Comparison of ENCODE assay signal across 8 cellular contexts in genomic region chr3:65751123-65751700, GRCh38.
DNase-seq lines count a peak whose midpoint lies in the region; ATAC-seq and TF ChIP-seq lines count a peak whose summit lies in the region.

No MANE protein-coding gene starts in this region.

- H3K4me1 ChIP-seq in Karpas-422 (ENCODE audit: low read length), result no peaks in the 10 kb centered on the region
- no peaks in the 10 kb centered on the region for H3K4me1 ChIP-seq in upper lobe of right lung

- no peaks in the 10 kb centered on the region for H3K4me1 Mint-ChIP-seq in activated naive CD4-positive, alpha-beta T cell treated with anti-CD3 and anti-CD28 coated beads for 36 hours (ENCODE audit: low read depth)

- no peak overlapping the region for H3K9ac ChIP-seq in Karpas-422 (ENCODE audit: low read length)

- no peaks in the 10 kb centered on the region for H3K36me3 Mint-ChIP-seq in activated naive CD4-positive, alpha-beta T cell treated with anti-CD3 and anti-CD28 coated beads for 36 hours (ENCODE audit: low read depth)

- no peaks in the 10 kb centered on the region for H3K79me2 ChIP-seq in Karpas-422 (ENCODE audit: low read length)

- no peaks in the 10 kb centered on the region for H3K9me3 ChIP-seq in Karpas-422 (ENCODE audit: low read length)
- H3K9me3 ChIP-seq in upper lobe of right lung, result no peaks in the 10 kb centered on the region

- peak; percentile 83 for TF ChIP-seq CTCF in brain microvascular endothelial cell (IDR thresholded peaks at IDR 0.05; ENCODE audit: low read depth, low read length, missing control alignments)
- peak; percentile 66 for TF ChIP-seq CTCF in kidney epithelial cell (IDR thresholded peaks at IDR 0.05; ENCODE audit: insufficient read depth, low read length, poor library complexity, severe bottlenecking)
- peak; percentile 62 for TF ChIP-seq CTCF in upper lobe of right lung (IDR thresholded peaks at IDR 0.05)

- no peaks in the 10 kb centered on the region for H3K9me2 ChIP-seq in Karpas-422 (replicated peaks; ENCODE audit: insufficient read depth, low read length)

- H3K4me3 ChIP-seq in Karpas-422 (ENCODE audit: low read length) (no peak overlapping the region), brain microvascular endothelial cell (ENCODE audit: low read depth, low read length) (no peak overlapping the region), kidney epithelial cell (ENCODE audit: low read depth, low read length) (no peak overlapping the region), upper lobe of right lung (no peak overlapping the region)

- no peak overlapping the region for H3K4me3 Mint-ChIP-seq in activated naive CD4-positive, alpha-beta T cell treated with anti-CD3 and anti-CD28 coated beads for 36 hours

- in situ Hi-C loops in brain microvascular endothelial cell (cut with HindIII; ENCODE audit: low pct_ligation_motif_present, low sequenced_read_pairs), result no loop called here

- H2AFZ ChIP-seq in Karpas-422 (ENCODE audit: low read length), result no peak overlapping the region

- no peak overlapping the region for H3K27ac Mint-ChIP-seq in activated naive CD4-positive, alpha-beta T cell treated with anti-CD3 and anti-CD28 coated beads for 36 hours

- H3K27me3 Mint-ChIP-seq in activated naive CD4-positive, alpha-beta T cell treated with anti-CD3 and anti-CD28 coated beads for 36 hours (ENCODE audit: low read depth), result no peaks in the 10 kb centered on the region

- no peaks in the 10 kb centered on the region for H3K27me3 ChIP-seq in Karpas-422 (ENCODE audit: low read length)
- H3K27me3 ChIP-seq in brain microvascular endothelial cell (replicated peaks), result no peaks in the 10 kb centered on the region
- H3K27me3 ChIP-seq in kidney epithelial cell (ENCODE audit: control insufficient read depth, insufficient read depth, low read length), result no peaks in the 10 kb centered on the region
- H3K27me3 ChIP-seq in upper lobe of right lung, result no peaks in the 10 kb centered on the region

- no peak overlapping the region for H3K4me2 ChIP-seq in Karpas-422 (ENCODE audit: low read depth, low read length, poor library complexity, severe bottlenecking)

- H4K20me1 ChIP-seq in Karpas-422 (ENCODE audit: insufficient read depth, low read depth, low read length), result no peaks in the 10 kb centered on the region

- H3K27ac ChIP-seq in Karpas-422 (ENCODE audit: low read length) (no peak overlapping the region), brain microvascular endothelial cell (no peak overlapping the region), upper lobe of right lung (no peak overlapping the region)

- ATAC-seq in upper lobe of right lung, result peak; percentile 62
- no peak for ATAC-seq in HG03520 (IDR thresholded peaks at IDR 0.05; ENCODE audit: unreplicated experiment)

- no peaks in the 10 kb centered on the region for H3K36me3 ChIP-seq in Karpas-422 (ENCODE audit: insufficient read depth, low read length)
- no peaks in the 10 kb centered on the region for H3K36me3 ChIP-seq in brain microvascular endothelial cell (replicated peaks)
- no peaks in the 10 kb centered on the region for H3K36me3 ChIP-seq in kidney epithelial cell (ENCODE audit: control insufficient read depth, insufficient read depth, low read length)
- no peaks in the 10 kb centered on the region for H3K36me3 ChIP-seq in upper lobe of right lung

- intact Hi-C loops in activated naive CD4-positive, alpha-beta T cell treated with anti-CD3 and anti-CD28 coated beads for 36 hours (cut with micrococcal nuclease), result loop anchor here (5.0 kb wide), 1 partner anchor 1219 kb away; no protein-coding TSS in a partner anchor
- intact Hi-C loops in upper lobe of right lung (cut with DNase I), result no loop called here

- peak; percentile 7 for DNase-seq in activated naive CD4-positive, alpha-beta T cell treated with anti-CD3 and anti-CD28 coated beads for 36 hours
- DNase-seq in activated naive CD4-positive, alpha-beta T cell (lab: John Stamatoyannopoulos, UW), result no peak
- DNase-seq in Karpas-422 (peak; percentile 68), brain microvascular endothelial cell (peak; percentile 53), kidney epithelial cell (ENCODE audit: low read depth) (no peak), upper lobe of right lung (no peak), DMS79 treated with DMSO at 0.1 percent for 48 hours (lab: John Stamatoyannopoulos, UW) (no peak)

- CTCF ChIA-PET in activated naive CD4-positive, alpha-beta T cell treated with anti-CD3 and anti-CD28 coated beads for 36 hours (lab: Charles Lee), result interaction anchor here (0.7 to 1.0 kb wide), 2 partner anchors 21 to 263 kb away, joined by 3 read pairs; no protein-coding TSS in a partner anchor

- H3K9me3 Mint-ChIP-seq in activated naive CD4-positive, alpha-beta T cell treated with anti-CD3 and anti-CD28 coated beads for 36 hours, result no peaks in the 10 kb centered on the region

Comparison
In these comparisons a context has a peak if more than half of its experiments do, and no peak if none do; other contexts are left out.
1. DNase-seq: peak in activated naive CD4-positive, alpha-beta T cell treated with anti-CD3 and anti-CD28 coated beads for 36 hours (single experiment), Karpas-422 (single experiment) and brain microvascular endothelial cell (single experiment); none in activated naive CD4-positive, alpha-beta T cell (0 of 4), kidney epithelial cell (single experiment), upper lobe of right lung (single experiment) and DMS79 treated with DMSO at 0.1 percent for 48 hours (single experiment).
2. Peak in every context shown above with its lines, with median percentiles within 50 percentile points of each other: CTCF ChIP-seq.